ENCODE assay signal across 25 cellular contexts in genomic region chr3:81699921-81700320, GRCh38.
"Had no signal": no experiment of that assay in that cellular context is flagged by ENCODE, and none has a peak within 500 bp of the region (broad histone marks: within the 10 kb centered on the region; RNA-seq: fewer than 3 reads in every experiment).

No MANE protein-coding gene starts in this region.

- DNase-seq: colonic mucosa; effector CD8-positive, alpha-beta T cell; endodermal cell; foreskin fibroblast; glutamatergic neuron; heart right ventricle; hippocampal formation; left cardiac atrium; left lung; mesendoderm; naive thymus-derived CD8-positive, alpha-beta T cell; occipital lobe; ovary; right lobe of liver; small intestine; stimulated activated CD4-positive, alpha-beta T cell treated with anti-CD3 and anti-CD28 coated beads, Interleukin-15, amount 100 ng/mL, for 24 hours; stimulated activated CD4-positive, alpha-beta T cell treated with anti-CD3 and anti-CD28 coated beads, Interleukin-2, amount 100 ng/mL, for 48 hours; stimulated activated naive CD4-positive, alpha-beta T cell; stimulated activated naive CD8-positive, alpha-beta T cell treated with anti-CD3 and anti-CD28 coated beads, Interleukin-15, amount 100 ng/mL, for 72 hours; thyroid gland; trophoblast cell had no signal

- ATAC-seq: esophagus mucosa; gastroesophageal sphincter; heart right ventricle; left cardiac atrium; left lung; naive thymus-derived CD8-positive, alpha-beta T cell; right lobe of liver; stimulated activated naive CD8-positive, alpha-beta T cell treated with anti-CD3 and anti-CD28 coated beads, Interleukin-15, amount 100 ng/mL, for 72 hours had no signal

- H3K27ac ChIP-seq: colonic mucosa, epithelial cell of prostate, gastroesophageal sphincter, heart right ventricle, left lung, ovary, right lobe of liver, thyroid gland, vagina had no signal
